ENCODE assay signal across 10 cellular contexts in the genomic region with DNA sequence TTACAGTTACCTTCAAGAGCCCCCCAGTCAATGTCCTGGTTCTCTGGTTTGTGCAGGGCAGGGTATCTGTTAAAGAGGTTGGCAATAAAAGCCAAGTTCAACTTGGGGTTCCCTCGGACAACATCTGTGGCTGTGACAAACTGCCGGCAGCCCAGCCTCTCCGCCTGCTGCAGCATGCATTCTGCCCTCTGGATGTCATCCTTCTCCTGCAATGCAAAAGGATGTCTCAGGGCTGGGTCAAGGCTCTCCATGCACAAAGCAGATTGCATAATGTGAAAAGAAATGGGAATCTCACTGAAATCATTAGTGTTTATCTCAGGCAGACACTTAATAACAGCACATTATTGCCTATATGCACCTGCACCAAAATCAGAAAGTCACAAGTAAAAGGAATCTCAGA. TPM values are rescaled to one million over a fixed set of nuclear protein-coding genes. Genes with fewer than 3 reads are reported as not detected.
DNase-seq lines count a peak whose midpoint lies in the region; ATAC-seq, FAIRE-seq and TF ChIP-seq lines count a peak whose summit lies in the region.
"Had no signal": no experiment of that assay in that cellular context is flagged by ENCODE, and none has a peak within 500 bp of the region (broad histone marks: within the 10 kb centered on the region; RNA-seq: fewer than 3 reads in every experiment).

No MANE protein-coding gene starts in this region.

- no peaks in the 10 kb centered on the region for H3K9me3 Mint-ChIP-seq in CD4-positive, alpha-beta T cell
- H3K9me3 Mint-ChIP-seq in HFFc6, result no peaks in the 10 kb centered on the region

- H3K36me3 ChIP-seq in K562 (ENCODE audit: control insufficient read depth, insufficient read depth, low read length) (peaks cover 89% of the 10 kb centered on the region), spleen (peaks cover 0 to 99% (median 78%) of the 10 kb centered on the region in 6 donors)

- H3K36me3 Mint-ChIP-seq in CD4-positive, alpha-beta T cell (ENCODE audit: low read depth), result peaks cover 92% of the 10 kb centered on the region
- no peaks in the 10 kb centered on the region for H3K36me3 Mint-ChIP-seq in HFFc6 (ENCODE audit: low read depth)

- H3K4me3 ChIP-seq in K562, result no peak overlapping the region
- no peak overlapping the region for H3K4me3 ChIP-seq in spleen

- no peaks in the 10 kb centered on the region for H3K27me3 ChIP-seq in CD4-positive, alpha-beta T cell (ENCODE audit: control insufficient read depth, insufficient read depth, low read length)
- H3K27me3 ChIP-seq in K562 (ENCODE audit: control insufficient read depth in 2 of 2, insufficient read depth in 2 of 2, low read length in 2 of 2) (no peaks in the 10 kb centered on the region), spleen (replicated peaks in 1 of 7) (no peaks in the 10 kb centered on the region)

- TF ChIP-seq RAD21 in K562 (CRISPR knock-in tag; conservative IDR thresholded peaks at IDR 0.05 in 1 of 2, IDR thresholded peaks at IDR 0.05 in 1 of 2), result 0 out of 4 replicates have a peak, but pooled peaks of 1 of the 2 experiments have one; percentile 12

- 94% methylated on average over 3 of the region's 3 CpGs for WGBS in K562 (ENCODE audit: insufficient coverage, low coverage, missing lambda C conversion rate)
- WGBS in spleen, 5 donors, result 47 to 75% (median 71%) methylated on average over 3 of the region's 3 CpGs

- H3K9ac ChIP-seq in K562 (ENCODE audit: insufficient read depth in 1 of 2, low read depth in 2 of 2, low read length in 2 of 2), result no peak overlapping the region

- peak overlapping the region; percentile 47 for H3K27ac Mint-ChIP-seq in CD4-positive, alpha-beta T cell
- no peak overlapping the region for H3K27ac Mint-ChIP-seq in HFFc6

- no peaks in the 10 kb centered on the region for H3K9me3 ChIP-seq in CD4-positive, alpha-beta T cell (ENCODE audit: control insufficient read depth, low read length)
- no peaks in the 10 kb centered on the region for H3K9me3 ChIP-seq in K562 (replicated peaks; ENCODE audit: control insufficient read depth, insufficient read depth, low read depth, low read length)
- H3K9me3 ChIP-seq in spleen, result no peaks in the 10 kb centered on the region

- no peaks in the 10 kb centered on the region for H3K79me2 ChIP-seq in K562 (ENCODE audit: control insufficient read depth, insufficient read depth, low read length)

- DNase-seq in CD4-positive, alpha-beta T cell, result no peak
- peak; percentile 8 for DNase-seq in HFFc6
- no peak for DNase-seq in K562 (ENCODE audit: extremely low read depth in 1 of 4, low spot score in 3 of 4)
- DNase-seq in medulla oblongata (ENCODE audit: extremely low spot score), result peak; percentile 74
- DNase-seq in NCI-H2196 (lab: John Stamatoyannopoulos, UW; ENCODE audit: unreplicated experiment), result no peak
- DNase-seq in effector CD4-positive, alpha-beta T cell, result no peak
- no peak for DNase-seq in spleen
- DNase-seq in activated effector memory CD4-positive, alpha-beta T cell treated with anti-CD3 and anti-CD28 coated beads, Interleukin-2, amount 50 U/mL, for 16 hours, result no peak

- BruUV-seq in K562 (replicated peaks; lab: Mats Ljungman, UMichigan), result no TSS peak

- H3K27me3 Mint-ChIP-seq in CD4-positive, alpha-beta T cell, result no peaks in the 10 kb centered on the region
- H3K27me3 Mint-ChIP-seq in HFFc6 (ENCODE audit: insufficient read depth), result peaks cover 7% of the 10 kb centered on the region

- ATAC-seq in CD4-positive, alpha-beta T cell (ENCODE audit: poor library complexity), result no peak
- peak; percentile 43; the same call in 1 of the 3 replicates for ATAC-seq in K562

- TF ChIP-seq POLR2A in K562 (conservative IDR thresholded peaks at IDR 0.05), result no peak
- TF ChIP-seq POLR2A in spleen (IDR thresholded peaks at IDR 0.05), result no peak

- H3K27ac ChIP-seq in CD4-positive, alpha-beta T cell (ENCODE audit: low read depth, low read length), result no peak overlapping the region
- H3K27ac ChIP-seq in K562 (ENCODE audit: extremely low read depth, low read depth, low read length), result no peak overlapping the region
- no peak overlapping the region for H3K27ac ChIP-seq in spleen

- no peaks in the 10 kb centered on the region for H4K20me1 ChIP-seq in K562 (replicated peaks; ENCODE audit: control insufficient read depth, insufficient read depth, low read length)

- H3K9me1 ChIP-seq in K562 (ENCODE audit: control insufficient read depth, insufficient read depth, low read length), result no peaks in the 10 kb centered on the region

- intact Hi-C loops in CD4-positive, alpha-beta T cell (cut with DNase I, micrococcal nuclease), result no loop called here
- intact Hi-C loops in K562 (cut with micrococcal nuclease), result no loop called here
- intact Hi-C loops in spleen (cut with DNase I; ENCODE audit: low total_unique reads), result no loop called here

- in situ Hi-C loops in K562 (cut with MboI), result no loop called here

- FAIRE-seq in K562 (lab: Jason Lieb, UNC), result no peak

- TF ChIP-seq EP300 in K562 (IDR thresholded peaks at IDR 0.05; ENCODE audit: low read length), result no peak

- POLR2A ChIA-PET in CD4-positive, alpha-beta T cell (lab: Charles Lee), result no interaction called here
- POLR2A ChIA-PET in K562 (lab: Yijun Ruan, JAX), result no interaction called here

- no peak overlapping the region for H2AFZ ChIP-seq in K562 (ENCODE audit: low read depth, low read length)

- H3K4me3 Mint-ChIP-seq in CD4-positive, alpha-beta T cell, result no peak overlapping the region
- no peak overlapping the region for H3K4me3 Mint-ChIP-seq in HFFc6

- peak; percentile 22 for TF ChIP-seq CTCF in CD4-positive, alpha-beta T cell (IDR thresholded peaks at IDR 0.05)
- TF ChIP-seq CTCF in HFFc6 (IDR thresholded peaks at IDR 0.05) (peak; percentile 51; the same call in 1 of the 2 replicates), K562 (IDR thresholded peaks at IDR 0.05 in 2 of 3, conservative IDR thresholded peaks at IDR 0.05 in 1 of 3; ENCODE audit: insufficient read depth in 2 of 3, low read depth in 1 of 3, low read length in 3 of 3) (no peak; a peak in 2 of 6 replicates), spleen (IDR thresholded peaks at IDR 0.05 in 8 of 11, conservative IDR thresholded peaks at IDR 0.05 in 3 of 11) (no peak)

- H3K4me2 ChIP-seq in K562 (ENCODE audit: insufficient read depth, low read length), result no peak overlapping the region

- no peaks in the 10 kb centered on the region for H3K4me1 ChIP-seq in K562 (replicated peaks in 1 of 2; ENCODE audit: control insufficient read depth in 2 of 2, insufficient read depth in 2 of 2, low read length in 2 of 2)
- H3K4me1 ChIP-seq in spleen, result peaks cover 0 to 3% (median 0%) of the 10 kb centered on the region in 6 donors

- H3K4me1 Mint-ChIP-seq in CD4-positive, alpha-beta T cell (ENCODE audit: low read depth), result peaks cover 32% of the 10 kb centered on the region
- no peaks in the 10 kb centered on the region for H3K4me1 Mint-ChIP-seq in HFFc6 (ENCODE audit: low read depth)

- CTCF ChIA-PET in CD4-positive, alpha-beta T cell (lab: Charles Lee), result no interaction called here
- CTCF ChIA-PET in K562 (lab: Yijun Ruan, JAX; ENCODE audit: low intra/inter-chr PET ratio), result no interaction called here

RNA-seq across cellular contexts. Expression of gene LCP1, which starts 35.1 kb away (rescaled TPM):
- total RNA-seq in CD4-positive, alpha-beta T cell, result 100 to 1,000 TPM; 266 to 276 TPM
- under 1 TPM in 1 of 6 experiments, not detected in 5; 0.05 TPM for total RNA-seq in HFFc6 (2021; fragmentation: NEBNext Ultra II Directional; extraction: Animal tissue kit (Norgen Biotek cat#: 25700))
- total RNA-seq in K562 (2011; cell fraction: chromatin; rRNA removed; ENCODE audit: low replicate concordance), result 33.3 and 88.1 TPM in 2 replicates
- 20.0 and 28.2 TPM in 2 replicates for total RNA-seq in K562 (2011; cell fraction: nucleolus; rRNA removed)
- total RNA-seq in K562 (2011; cell fraction: nucleoplasm; rRNA removed), result 41.3 and 46.6 TPM in 2 replicates
- total RNA-seq in K562 (2014; rRNA removed), result 120 and 126 TPM in 2 replicates
- total RNA-seq in K562 (2014; rRNA removed; fragmentation: Illumina TruSeq; extraction: Trizol), result 179 and 208 TPM in 2 replicates
- total RNA-seq in K562 (2015; rRNA removed; fragmentation: Illumina TruSeq; extraction: Trizol), result 212 and 222 TPM in 2 replicates
- total RNA-seq in K562 (2021), result 157 and 163 TPM in 2 replicates
- 148 and 250 TPM in 2 replicates for polyA plus RNA-seq in K562 (2011; rRNA removed)
- polyA plus RNA-seq in K562 (2011; cell fraction: cytosol; rRNA removed), result 50.2 and 172 TPM in 2 replicates
- polyA plus RNA-seq in K562 (2011; cell fraction: nucleus; rRNA removed), result 26.8 and 103 TPM in 2 replicates
- polyA plus RNA-seq in K562 (2012), result 184 and 318 TPM in 2 replicates
- polyA plus RNA-seq in K562 (2014; fragmentation: Illumina TruSeq; extraction: Trizol), result 213 and 230 TPM in 2 replicates
- polyA plus RNA-seq in K562 (2014; fragmentation: Nextera tagmentation; extraction: Ambion mirVana), result 100 to 1,000 TPM in 1 of 2 experiments, 10 to 100 TPM in 1; 83.0 to 255 TPM
- 124 and 135 TPM in 2 replicates for polyA plus RNA-seq in K562 (2014; rRNA removed)
- 173 and 458 TPM in 2 replicates for polyA minus RNA-seq in K562 (2011; rRNA and poly(A)+ RNA removed)
- 64.8 and 140 TPM in 2 replicates for polyA minus RNA-seq in K562 (2011; cell fraction: cytosol; rRNA and poly(A)+ RNA removed)
- 16.2 and 85.0 TPM in 2 replicates for polyA minus RNA-seq in K562 (2011; cell fraction: nucleus; rRNA and poly(A)+ RNA removed)
- total RNA-seq in spleen, result 100 to 1,000 TPM; 488 to 968 (median 620) TPM
- polyA plus RNA-seq in spleen, result 100 to 1,000 TPM; 155 to 226 (median 206) TPM
- total RNA-seq: LHCN-M2 had no signal

RNA-seq across cellular contexts. Expression of gene CPB2, which starts 42.1 kb away (rescaled TPM):
- total RNA-seq in CD4-positive, alpha-beta T cell, result not detected
- not detected for total RNA-seq in HFFc6 (2021; fragmentation: NEBNext Ultra II Directional; extraction: Animal tissue kit (Norgen Biotek cat#: 25700))
- total RNA-seq in K562 (2011; cell fraction: chromatin; rRNA removed; ENCODE audit: low replicate concordance), result not detected in 2 replicates
- total RNA-seq in K562 (2011; cell fraction: nucleolus; rRNA removed), result not detected in 2 replicates
- not detected in 2 replicates for total RNA-seq in K562 (2011; cell fraction: nucleoplasm; rRNA removed)
- total RNA-seq in K562 (2014; rRNA removed) (not detected in 2 replicates), K562 (2014; rRNA removed; fragmentation: Illumina TruSeq; extraction: Trizol) (not detected in 2 replicates), K562 (2015; rRNA removed; fragmentation: Illumina TruSeq; extraction: Trizol) (not detected in 2 replicates), K562 (2021) (0.13 and 0.16 TPM in 2 replicates), spleen (not detected)
- polyA plus RNA-seq in K562 (2011; rRNA removed) (not detected in 2 replicates), K562 (2014; fragmentation: Illumina TruSeq; extraction: Trizol) (not detected in 2 replicates), K562 (2014; fragmentation: Nextera tagmentation; extraction: Ambion mirVana) (under 1 TPM; 0.03 to 0.07 TPM), K562 (2014; rRNA removed) (not detected in 2 replicates), spleen (not detected)
- not detected in 2 replicates for polyA plus RNA-seq in K562 (2011; cell fraction: cytosol; rRNA removed)
- polyA plus RNA-seq in K562 (2011; cell fraction: nucleus; rRNA removed), result not detected in 2 replicates
- polyA plus RNA-seq in K562 (2012), result 0.04 and 0.10 TPM in 2 replicates
- polyA minus RNA-seq in K562 (2011; rRNA and poly(A)+ RNA removed), result not detected in 2 replicates
- not detected in 2 replicates for polyA minus RNA-seq in K562 (2011; cell fraction: cytosol; rRNA and poly(A)+ RNA removed)
- not detected in 2 replicates for polyA minus RNA-seq in K562 (2011; cell fraction: nucleus; rRNA and poly(A)+ RNA removed)
- total RNA-seq: LHCN-M2, urinary bladder had no signal

Comparison
In these comparisons a context has a peak if more than half of its experiments do, and no peak if none do; other contexts are left out.
1. DNase-seq: peak in HFFc6 (single experiment) and medulla oblongata (single experiment); none in CD4-positive, alpha-beta T cell (0 of 10), K562 (0 of 4), NCI-H2196 (single experiment), effector CD4-positive, alpha-beta T cell (single experiment), spleen (single experiment) and activated effector memory CD4-positive, alpha-beta T cell treated with anti-CD3 and anti-CD28 coated beads, Interleukin-2, amount 50 U/mL, for 16 hours (single experiment).
2. CTCF ChIP-seq: peak in CD4-positive, alpha-beta T cell (single experiment) and HFFc6 (single experiment); none in K562 (0 of 3) and spleen (0 of 11).
3. RNA of gene LCP1, which starts 35.1 kb away (total RNA-seq): 488 to 968 TPM in spleen, 266 to 276 TPM in CD4-positive, alpha-beta T cell and 20.0 to 222 TPM in K562; 0.05 TPM in HFFc6; every median in the first group is over 10 times any median in the second.